ENCODE assay signal across 9 cellular contexts in genomic region chr11:95092549-95093324, GRCh38. TPM values are rescaled to one million over a fixed set of nuclear protein-coding genes. Genes with fewer than 3 reads are reported as not detected.
DNase-seq lines count a peak whose midpoint lies in the region; ATAC-seq lines count a peak whose summit lies in the region.
"Had no signal": no experiment of that assay in that cellular context is flagged by ENCODE, and none has a peak within 500 bp of the region (broad histone marks: within the 10 kb centered on the region; RNA-seq: fewer than 3 reads in every experiment).

No MANE protein-coding gene starts in this region.

- no peaks in the 10 kb centered on the region for H3K9me3 Mint-ChIP-seq in activated T-helper 17 cell treated with anti-CD3 and anti-CD28 coated beads, Interleukin-2, amount 50 U/mL, for 72 hours
- no peaks in the 10 kb centered on the region for H3K9me3 Mint-ChIP-seq in stimulated activated naive CD8-positive, alpha-beta T cell treated with anti-CD3 and anti-CD28 coated beads, Interleukin-15, Interleukin-2, amounts not matched to agents 100 ng/mL and 50 ng/mL, for 24 hours
- H3K9me3 Mint-ChIP-seq: T-cell had no signal

- peak; percentile 34 for DNase-seq in ELF-1 (ENCODE audit: low read depth, low spot score)
- DNase-seq in Kasumi-1 (lab: John Stamatoyannopoulos, UW), result peak; percentile 40 to 70
- DNase-seq in islet precursor cell, result peak; percentile 89
- no peak for DNase-seq in cortex of kidney (lab: John Stamatoyannopoulos, UW)
- DNase-seq in epidermal melanocyte (ENCODE audit: insufficient read length, low spot score), result no peak

- no peaks in the 10 kb centered on the region for H3K27me3 Mint-ChIP-seq in activated T-helper 17 cell treated with anti-CD3 and anti-CD28 coated beads, Interleukin-2, amount 50 U/mL, for 72 hours
- H3K27me3 Mint-ChIP-seq in stimulated activated naive CD8-positive, alpha-beta T cell treated with anti-CD3 and anti-CD28 coated beads, Interleukin-15, Interleukin-2, amounts not matched to agents 100 ng/mL and 50 ng/mL, for 24 hours, result no peaks in the 10 kb centered on the region
- H3K27me3 Mint-ChIP-seq: T-cell had no signal

- H3K27ac Mint-ChIP-seq in activated T-helper 17 cell treated with anti-CD3 and anti-CD28 coated beads, Interleukin-2, amount 50 U/mL, for 72 hours, result peak overlapping the region; percentile 3
- peak overlapping the region; percentile 53 for H3K27ac Mint-ChIP-seq in stimulated activated naive CD8-positive, alpha-beta T cell treated with anti-CD3 and anti-CD28 coated beads, Interleukin-15, Interleukin-2, amounts not matched to agents 100 ng/mL and 50 ng/mL, for 24 hours

- peaks cover 63% of the 10 kb centered on the region for H3K4me1 Mint-ChIP-seq in activated T-helper 17 cell treated with anti-CD3 and anti-CD28 coated beads, Interleukin-2, amount 50 U/mL, for 72 hours
- peaks cover 88% of the 10 kb centered on the region for H3K4me1 Mint-ChIP-seq in stimulated activated naive CD8-positive, alpha-beta T cell treated with anti-CD3 and anti-CD28 coated beads, Interleukin-15, Interleukin-2, amounts not matched to agents 100 ng/mL and 50 ng/mL, for 24 hours (ENCODE audit: low read depth)

- H3K36me3 Mint-ChIP-seq in activated T-helper 17 cell treated with anti-CD3 and anti-CD28 coated beads, Interleukin-2, amount 50 U/mL, for 72 hours (ENCODE audit: low read depth), result no peaks in the 10 kb centered on the region
- H3K36me3 Mint-ChIP-seq in stimulated activated naive CD8-positive, alpha-beta T cell treated with anti-CD3 and anti-CD28 coated beads, Interleukin-15, Interleukin-2, amounts not matched to agents 100 ng/mL and 50 ng/mL, for 24 hours (ENCODE audit: low read depth), result peaks cover 20% of the 10 kb centered on the region
- H3K36me3 Mint-ChIP-seq: T-cell had no signal

- ATAC-seq in activated T-helper 17 cell treated with anti-CD3 and anti-CD28 coated beads, Interleukin-2, amount 50 U/mL, for 72 hours (replicated peaks), result peak; percentile 16
- no peak for ATAC-seq in GM21529 (IDR thresholded peaks at IDR 0.05; ENCODE audit: unreplicated experiment)
- ATAC-seq: T-cell had no signal

- peak overlapping the region; percentile 87 for H3K4me3 Mint-ChIP-seq in activated T-helper 17 cell treated with anti-CD3 and anti-CD28 coated beads, Interleukin-2, amount 50 U/mL, for 72 hours
- H3K4me3 Mint-ChIP-seq in stimulated activated naive CD8-positive, alpha-beta T cell treated with anti-CD3 and anti-CD28 coated beads, Interleukin-15, Interleukin-2, amounts not matched to agents 100 ng/mL and 50 ng/mL, for 24 hours, result peak overlapping the region; percentile 92

RNA-seq across cellular contexts. Expression of gene ENDOD1, which starts 3.1 kb away (rescaled TPM):
- 1 to 10 TPM; 6.7 to 8.0 TPM for total RNA-seq in activated T-helper 17 cell treated with anti-CD3 and anti-CD28 coated beads, Interleukin-2, amount 50 U/mL, for 72 hours

RNA-seq across cellular contexts. Expression of gene SRSF8, which starts 26.0 kb away (rescaled TPM):
- 10 to 100 TPM; 25.5 to 32.1 TPM for total RNA-seq in activated T-helper 17 cell treated with anti-CD3 and anti-CD28 coated beads, Interleukin-2, amount 50 U/mL, for 72 hours

RNA-seq across cellular contexts. Expression of gene KDM4F, which starts 43.5 kb away (rescaled TPM):
- not detected for total RNA-seq in activated T-helper 17 cell treated with anti-CD3 and anti-CD28 coated beads, Interleukin-2, amount 50 U/mL, for 72 hours
- total RNA-seq: T-cell had no signal

Comparison
In these comparisons a context has a peak if more than half of its experiments do, and no peak if none do; other contexts are left out.
1. DNase-seq: peak in ELF-1 (single experiment), Kasumi-1 (2 of 2) and islet precursor cell (single experiment); none in cortex of kidney (single experiment) and epidermal melanocyte (single experiment).